1 cellular context compared by ENCODE assay signal in the genomic region with DNA sequence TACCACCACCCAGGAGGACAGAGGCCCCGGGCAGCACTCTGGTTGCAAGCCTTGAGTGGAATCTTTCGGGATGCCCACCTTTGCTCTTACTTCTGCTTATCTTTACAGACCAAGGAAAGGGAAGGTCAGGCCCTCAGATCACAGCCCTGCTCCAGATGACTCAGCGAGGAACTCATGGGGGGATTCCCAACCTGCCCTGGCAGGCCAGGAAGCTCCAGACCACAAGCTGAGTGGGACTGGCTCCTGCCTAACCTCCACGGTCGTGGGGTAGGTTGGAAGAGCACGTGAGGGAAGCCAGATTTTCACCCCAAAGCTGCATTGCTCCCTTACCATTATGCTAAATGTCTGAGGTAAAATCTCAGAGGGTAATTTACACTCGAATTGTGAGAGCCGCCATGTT.
TF ChIP-seq lines count a peak whose summit lies in the region.

No MANE protein-coding gene starts in this region.

TF ChIP-seq in K562, 482 proteins besides CTCF, POLR2A, EP300 and RAD21 (continues in another document):
- TF ChIP-seq, protein P1, sequence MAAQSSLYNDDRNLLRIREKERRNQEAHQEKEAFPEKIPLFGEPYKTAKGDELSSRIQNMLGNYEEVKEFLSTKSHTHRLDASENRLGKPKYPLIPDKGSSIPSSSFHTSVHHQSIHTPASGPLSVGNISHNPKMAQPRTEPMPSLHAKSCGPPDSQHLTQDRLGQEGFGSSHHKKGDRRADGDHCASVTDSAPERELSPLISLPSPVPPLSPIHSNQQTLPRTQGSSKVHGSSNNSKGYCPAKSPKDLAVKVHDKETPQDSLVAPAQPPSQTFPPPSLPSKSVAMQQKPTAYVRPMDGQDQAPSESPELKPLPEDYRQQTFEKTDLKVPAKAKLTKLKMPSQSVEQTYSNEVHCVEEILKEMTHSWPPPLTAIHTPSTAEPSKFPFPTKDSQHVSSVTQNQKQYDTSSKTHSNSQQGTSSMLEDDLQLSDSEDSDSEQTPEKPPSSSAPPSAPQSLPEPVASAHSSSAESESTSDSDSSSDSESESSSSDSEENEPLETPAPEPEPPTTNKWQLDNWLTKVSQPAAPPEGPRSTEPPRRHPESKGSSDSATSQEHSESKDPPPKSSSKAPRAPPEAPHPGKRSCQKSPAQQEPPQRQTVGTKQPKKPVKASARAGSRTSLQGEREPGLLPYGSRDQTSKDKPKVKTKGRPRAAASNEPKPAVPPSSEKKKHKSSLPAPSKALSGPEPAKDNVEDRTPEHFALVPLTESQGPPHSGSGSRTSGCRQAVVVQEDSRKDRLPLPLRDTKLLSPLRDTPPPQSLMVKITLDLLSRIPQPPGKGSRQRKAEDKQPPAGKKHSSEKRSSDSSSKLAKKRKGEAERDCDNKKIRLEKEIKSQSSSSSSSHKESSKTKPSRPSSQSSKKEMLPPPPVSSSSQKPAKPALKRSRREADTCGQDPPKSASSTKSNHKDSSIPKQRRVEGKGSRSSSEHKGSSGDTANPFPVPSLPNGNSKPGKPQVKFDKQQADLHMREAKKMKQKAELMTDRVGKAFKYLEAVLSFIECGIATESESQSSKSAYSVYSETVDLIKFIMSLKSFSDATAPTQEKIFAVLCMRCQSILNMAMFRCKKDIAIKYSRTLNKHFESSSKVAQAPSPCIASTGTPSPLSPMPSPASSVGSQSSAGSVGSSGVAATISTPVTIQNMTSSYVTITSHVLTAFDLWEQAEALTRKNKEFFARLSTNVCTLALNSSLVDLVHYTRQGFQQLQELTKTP (IDR thresholded peaks at IDR 0.05; ENCODE audit: low read depth in 1 of 2, partially characterized antibody in 2 of 2) = no peak
- TF ChIP-seq C11orf30 (IDR thresholded peaks at IDR 0.05; ENCODE audit: low read depth) = 0 out of 2 replicates have a peak, but pooled peaks have one; percentile 8
- TF ChIP-seq BHLHE40 (IDR thresholded peaks at IDR 0.05; ENCODE audit: low read length) = peak; percentile 47; the same call in 1 of the 2 replicates
- TF ChIP-seq ZNF23 (CRISPR knock-in tag; IDR thresholded peaks at IDR 0.05) = no peak
- TF ChIP-seq NFXL1 (CRISPR knock-in tag; IDR thresholded peaks at IDR 0.05) = no peak
- no peak for TF ChIP-seq ZNF707 (CRISPR knock-in tag; conservative IDR thresholded peaks at IDR 0.05)
- no peak for TF ChIP-seq ZNF830 (CRISPR knock-in tag; IDR thresholded peaks at IDR 0.05)
- TF ChIP-seq KDM2B (CRISPR knock-in tag; IDR thresholded peaks at IDR 0.05) = no peak
- TF ChIP-seq ZNF57 (CRISPR knock-in tag; IDR thresholded peaks at IDR 0.05) = no peak
- TF ChIP-seq DPF2 (IDR thresholded peaks at IDR 0.05) = 0 out of 2 replicates have a peak, but pooled peaks have one; percentile 21
- TF ChIP-seq ARID1B (IDR thresholded peaks at IDR 0.05) = peak; percentile 48; the same call in 1 of the 2 replicates
- TF ChIP-seq CREBBP (IDR thresholded peaks at IDR 0.05; ENCODE audit: low read depth, low read length) = no peak
- TF ChIP-seq SIRT6 (IDR thresholded peaks at IDR 0.05; ENCODE audit: low read depth, low read length) = no peak
- no peak for TF ChIP-seq ZKSCAN1 (IDR thresholded peaks at IDR 0.05; ENCODE audit: low read depth, low read length)
- peak; percentile 22; the same call in 1 of the 2 replicates for TF ChIP-seq ATF3 (IDR thresholded peaks at IDR 0.05)
- no peak for TF ChIP-seq ATF3 (CRISPR knock-in tag; conservative IDR thresholded peaks at IDR 0.05)
- peak; percentile 57 for TF ChIP-seq CBFA2T3 (IDR thresholded peaks at IDR 0.05)
- TF ChIP-seq ZBTB11 (CRISPR knock-in tag; IDR thresholded peaks at IDR 0.05) = no peak
- TF ChIP-seq SRSF9 (IDR thresholded peaks at IDR 0.05; ENCODE audit: borderline replicate concordance, low read depth, low read length) = no peak
- 0 out of 2 replicates have a peak, but pooled peaks have one; percentile 7 for TF ChIP-seq NCOR1 (IDR thresholded peaks at IDR 0.05)
- TF ChIP-seq, protein P2, sequence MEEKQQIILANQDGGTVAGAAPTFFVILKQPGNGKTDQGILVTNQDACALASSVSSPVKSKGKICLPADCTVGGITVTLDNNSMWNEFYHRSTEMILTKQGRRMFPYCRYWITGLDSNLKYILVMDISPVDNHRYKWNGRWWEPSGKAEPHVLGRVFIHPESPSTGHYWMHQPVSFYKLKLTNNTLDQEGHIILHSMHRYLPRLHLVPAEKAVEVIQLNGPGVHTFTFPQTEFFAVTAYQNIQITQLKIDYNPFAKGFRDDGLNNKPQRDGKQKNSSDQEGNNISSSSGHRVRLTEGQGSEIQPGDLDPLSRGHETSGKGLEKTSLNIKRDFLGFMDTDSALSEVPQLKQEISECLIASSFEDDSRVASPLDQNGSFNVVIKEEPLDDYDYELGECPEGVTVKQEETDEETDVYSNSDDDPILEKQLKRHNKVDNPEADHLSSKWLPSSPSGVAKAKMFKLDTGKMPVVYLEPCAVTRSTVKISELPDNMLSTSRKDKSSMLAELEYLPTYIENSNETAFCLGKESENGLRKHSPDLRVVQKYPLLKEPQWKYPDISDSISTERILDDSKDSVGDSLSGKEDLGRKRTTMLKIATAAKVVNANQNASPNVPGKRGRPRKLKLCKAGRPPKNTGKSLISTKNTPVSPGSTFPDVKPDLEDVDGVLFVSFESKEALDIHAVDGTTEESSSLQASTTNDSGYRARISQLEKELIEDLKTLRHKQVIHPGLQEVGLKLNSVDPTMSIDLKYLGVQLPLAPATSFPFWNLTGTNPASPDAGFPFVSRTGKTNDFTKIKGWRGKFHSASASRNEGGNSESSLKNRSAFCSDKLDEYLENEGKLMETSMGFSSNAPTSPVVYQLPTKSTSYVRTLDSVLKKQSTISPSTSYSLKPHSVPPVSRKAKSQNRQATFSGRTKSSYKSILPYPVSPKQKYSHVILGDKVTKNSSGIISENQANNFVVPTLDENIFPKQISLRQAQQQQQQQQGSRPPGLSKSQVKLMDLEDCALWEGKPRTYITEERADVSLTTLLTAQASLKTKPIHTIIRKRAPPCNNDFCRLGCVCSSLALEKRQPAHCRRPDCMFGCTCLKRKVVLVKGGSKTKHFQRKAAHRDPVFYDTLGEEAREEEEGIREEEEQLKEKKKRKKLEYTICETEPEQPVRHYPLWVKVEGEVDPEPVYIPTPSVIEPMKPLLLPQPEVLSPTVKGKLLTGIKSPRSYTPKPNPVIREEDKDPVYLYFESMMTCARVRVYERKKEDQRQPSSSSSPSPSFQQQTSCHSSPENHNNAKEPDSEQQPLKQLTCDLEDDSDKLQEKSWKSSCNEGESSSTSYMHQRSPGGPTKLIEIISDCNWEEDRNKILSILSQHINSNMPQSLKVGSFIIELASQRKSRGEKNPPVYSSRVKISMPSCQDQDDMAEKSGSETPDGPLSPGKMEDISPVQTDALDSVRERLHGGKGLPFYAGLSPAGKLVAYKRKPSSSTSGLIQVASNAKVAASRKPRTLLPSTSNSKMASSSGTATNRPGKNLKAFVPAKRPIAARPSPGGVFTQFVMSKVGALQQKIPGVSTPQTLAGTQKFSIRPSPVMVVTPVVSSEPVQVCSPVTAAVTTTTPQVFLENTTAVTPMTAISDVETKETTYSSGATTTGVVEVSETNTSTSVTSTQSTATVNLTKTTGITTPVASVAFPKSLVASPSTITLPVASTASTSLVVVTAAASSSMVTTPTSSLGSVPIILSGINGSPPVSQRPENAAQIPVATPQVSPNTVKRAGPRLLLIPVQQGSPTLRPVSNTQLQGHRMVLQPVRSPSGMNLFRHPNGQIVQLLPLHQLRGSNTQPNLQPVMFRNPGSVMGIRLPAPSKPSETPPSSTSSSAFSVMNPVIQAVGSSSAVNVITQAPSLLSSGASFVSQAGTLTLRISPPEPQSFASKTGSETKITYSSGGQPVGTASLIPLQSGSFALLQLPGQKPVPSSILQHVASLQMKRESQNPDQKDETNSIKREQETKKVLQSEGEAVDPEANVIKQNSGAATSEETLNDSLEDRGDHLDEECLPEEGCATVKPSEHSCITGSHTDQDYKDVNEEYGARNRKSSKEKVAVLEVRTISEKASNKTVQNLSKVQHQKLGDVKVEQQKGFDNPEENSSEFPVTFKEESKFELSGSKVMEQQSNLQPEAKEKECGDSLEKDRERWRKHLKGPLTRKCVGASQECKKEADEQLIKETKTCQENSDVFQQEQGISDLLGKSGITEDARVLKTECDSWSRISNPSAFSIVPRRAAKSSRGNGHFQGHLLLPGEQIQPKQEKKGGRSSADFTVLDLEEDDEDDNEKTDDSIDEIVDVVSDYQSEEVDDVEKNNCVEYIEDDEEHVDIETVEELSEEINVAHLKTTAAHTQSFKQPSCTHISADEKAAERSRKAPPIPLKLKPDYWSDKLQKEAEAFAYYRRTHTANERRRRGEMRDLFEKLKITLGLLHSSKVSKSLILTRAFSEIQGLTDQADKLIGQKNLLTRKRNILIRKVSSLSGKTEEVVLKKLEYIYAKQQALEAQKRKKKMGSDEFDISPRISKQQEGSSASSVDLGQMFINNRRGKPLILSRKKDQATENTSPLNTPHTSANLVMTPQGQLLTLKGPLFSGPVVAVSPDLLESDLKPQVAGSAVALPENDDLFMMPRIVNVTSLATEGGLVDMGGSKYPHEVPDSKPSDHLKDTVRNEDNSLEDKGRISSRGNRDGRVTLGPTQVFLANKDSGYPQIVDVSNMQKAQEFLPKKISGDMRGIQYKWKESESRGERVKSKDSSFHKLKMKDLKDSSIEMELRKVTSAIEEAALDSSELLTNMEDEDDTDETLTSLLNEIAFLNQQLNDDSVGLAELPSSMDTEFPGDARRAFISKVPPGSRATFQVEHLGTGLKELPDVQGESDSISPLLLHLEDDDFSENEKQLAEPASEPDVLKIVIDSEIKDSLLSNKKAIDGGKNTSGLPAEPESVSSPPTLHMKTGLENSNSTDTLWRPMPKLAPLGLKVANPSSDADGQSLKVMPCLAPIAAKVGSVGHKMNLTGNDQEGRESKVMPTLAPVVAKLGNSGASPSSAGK (IDR thresholded peaks at IDR 0.05) = no peak
- no peak for TF ChIP-seq MCM3 (IDR thresholded peaks at IDR 0.05)
- TF ChIP-seq KDM1A (IDR thresholded peaks at IDR 0.05) = 0 out of 4 replicates have a peak, but pooled peaks have one; percentile 8 to 12
- no peak for TF ChIP-seq ZNF224 (CRISPR knock-in tag; IDR thresholded peaks at IDR 0.05)
- TF ChIP-seq CHD4 (IDR thresholded peaks at IDR 0.05; ENCODE audit: insufficient read depth, insufficient replicate concordance, low read depth, low read length, poor library complexity, severe bottlenecking) = no peak
- TF ChIP-seq, protein P3, sequence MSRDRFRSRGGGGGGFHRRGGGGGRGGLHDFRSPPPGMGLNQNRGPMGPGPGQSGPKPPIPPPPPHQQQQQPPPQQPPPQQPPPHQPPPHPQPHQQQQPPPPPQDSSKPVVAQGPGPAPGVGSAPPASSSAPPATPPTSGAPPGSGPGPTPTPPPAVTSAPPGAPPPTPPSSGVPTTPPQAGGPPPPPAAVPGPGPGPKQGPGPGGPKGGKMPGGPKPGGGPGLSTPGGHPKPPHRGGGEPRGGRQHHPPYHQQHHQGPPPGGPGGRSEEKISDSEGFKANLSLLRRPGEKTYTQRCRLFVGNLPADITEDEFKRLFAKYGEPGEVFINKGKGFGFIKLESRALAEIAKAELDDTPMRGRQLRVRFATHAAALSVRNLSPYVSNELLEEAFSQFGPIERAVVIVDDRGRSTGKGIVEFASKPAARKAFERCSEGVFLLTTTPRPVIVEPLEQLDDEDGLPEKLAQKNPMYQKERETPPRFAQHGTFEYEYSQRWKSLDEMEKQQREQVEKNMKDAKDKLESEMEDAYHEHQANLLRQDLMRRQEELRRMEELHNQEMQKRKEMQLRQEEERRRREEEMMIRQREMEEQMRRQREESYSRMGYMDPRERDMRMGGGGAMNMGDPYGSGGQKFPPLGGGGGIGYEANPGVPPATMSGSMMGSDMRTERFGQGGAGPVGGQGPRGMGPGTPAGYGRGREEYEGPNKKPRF (IDR thresholded peaks at IDR 0.05; ENCODE audit: low read depth, low read length) = no peak
- TF ChIP-seq ZNF347 (CRISPR knock-in tag; IDR thresholded peaks at IDR 0.05; ENCODE audit: low read depth) = no peak
- peak; percentile 35 for TF ChIP-seq TCF3 (CRISPR knock-in tag; IDR thresholded peaks at IDR 0.05)
- no peak for TF ChIP-seq ZNF124 (CRISPR knock-in tag; IDR thresholded peaks at IDR 0.05)
- peak; percentile 55 for TF ChIP-seq NFE2 (IDR thresholded peaks at IDR 0.05; ENCODE audit: low read depth)
